28 cellular contexts compared by ENCODE assay signal in the genomic region with DNA sequence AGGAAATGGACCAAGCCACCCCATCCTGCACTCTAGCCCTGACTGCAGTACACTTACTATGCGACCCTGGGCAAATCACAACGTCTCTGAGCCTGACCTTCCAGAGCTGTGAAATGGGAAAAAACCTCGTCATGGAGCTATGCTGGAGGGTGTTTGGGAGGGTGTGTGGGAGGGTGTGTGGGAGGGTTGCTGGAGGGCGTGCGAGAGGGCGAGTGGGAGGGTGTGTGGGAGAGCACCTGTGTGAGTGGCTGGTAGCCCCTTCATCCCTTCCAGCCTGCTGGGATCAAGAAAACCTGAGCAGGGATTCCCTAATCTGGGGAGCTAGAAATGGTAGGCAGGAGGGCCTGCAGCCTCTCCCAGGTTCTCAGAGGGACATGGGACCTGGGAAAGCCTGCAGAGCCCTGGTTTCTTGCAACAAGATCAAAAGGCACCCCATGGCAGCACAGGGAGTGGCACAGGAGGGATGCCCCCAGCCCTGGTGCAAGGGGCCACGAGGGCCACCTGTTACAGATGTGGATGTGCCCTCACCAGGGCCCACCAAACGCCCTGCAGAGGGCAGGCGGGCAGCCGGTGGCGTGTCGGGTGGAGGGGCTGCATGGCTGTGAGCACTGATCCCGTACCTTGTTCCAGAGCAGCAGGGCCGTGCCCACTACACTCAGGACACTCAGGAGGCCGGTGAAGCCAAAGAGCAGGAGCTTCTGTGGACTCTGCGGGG. TPM values are rescaled to one million over a fixed set of nuclear protein-coding genes. Genes with fewer than 3 reads are reported as not detected.
"Had no signal": no experiment of that assay in that cellular context is flagged by ENCODE, and none has a peak within 500 bp of the region (broad histone marks: within the 10 kb centered on the region; RNA-seq: fewer than 3 reads in every experiment).

No MANE protein-coding gene starts in this region.

- H3K27ac Mint-ChIP-seq: mesothelial cell of epicardium; natural killer cell treated with Interleukin-12 subunit alpha and Interleukin-12 subunit beta and Interleukin-15 and Interleukin-18, amount 100 ng/mL, for 72 hours; stimulated activated effector memory CD8-positive, alpha-beta T cell treated with anti-CD3 and anti-CD28 coated beads, Interleukin-12 subunit alpha, Interleukin-12 subunit beta, amount 100 ng/mL, for 72 hours had no signal

- H3K27me3 ChIP-seq: dorsolateral prefrontal cortex, ovary, sigmoid colon, testis, upper lobe of left lung had no signal

- H3K4me1 Mint-ChIP-seq: immature natural killer cell; stimulated activated effector memory CD8-positive, alpha-beta T cell treated with anti-CD3 and anti-CD28 coated beads, Interleukin-12 subunit alpha, Interleukin-12 subunit beta, amount 100 ng/mL, for 72 hours had no signal

- H3K36me3 ChIP-seq: ovary, sigmoid colon, tibial artery had no signal

- H3K36me3 Mint-ChIP-seq: immature natural killer cell; mesothelial cell of epicardium; natural killer cell treated with Interleukin-12 subunit alpha and Interleukin-12 subunit beta and Interleukin-15 and Interleukin-18, amount 100 ng/mL, for 72 hours; stimulated activated effector memory CD8-positive, alpha-beta T cell treated with anti-CD3 and anti-CD28 coated beads, Interleukin-12 subunit alpha, Interleukin-12 subunit beta, amount 100 ng/mL, for 72 hours had no signal

- H3K27ac ChIP-seq: dorsolateral prefrontal cortex, ovary, psoas muscle, sigmoid colon, testis, tibial artery, upper lobe of left lung had no signal

- H3K4me3 Mint-ChIP-seq: immature natural killer cell; mesothelial cell of epicardium; naive B cell; natural killer cell treated with Interleukin-12 subunit alpha and Interleukin-12 subunit beta and Interleukin-15 and Interleukin-18, amount 100 ng/mL, for 72 hours; neural crest cell; stimulated activated effector memory CD8-positive, alpha-beta T cell treated with anti-CD3 and anti-CD28 coated beads, Interleukin-12 subunit alpha, Interleukin-12 subunit beta, amount 100 ng/mL, for 72 hours had no signal

- H3K27me3 Mint-ChIP-seq: naive B cell had no signal

- H3K9me3 ChIP-seq: mucosa of descending colon, ovary, psoas muscle, sigmoid colon, testis, tibial artery, upper lobe of left lung had no signal

- DNase-seq: dorsolateral prefrontal cortex; effector CD4-positive, alpha-beta T cell; hypothalamus; immature natural killer cell; islet precursor cell; kidney glomerular epithelial cell; mesenchymal stem cell; mucosa of descending colon; naive B cell; ovary; posterior cingulate gyrus; psoas muscle; sigmoid colon; stimulated activated CD4-positive, alpha-beta T cell treated with anti-CD3 and anti-CD28 coated beads, Interleukin-2, amount 100 ng/mL, for 24 hours; stimulated activated CD4-positive, alpha-beta T cell treated with anti-CD3 and anti-CD28 coated beads, Interleukin-4, amount 100 ng/mL, for 24 hours; stimulated activated naive CD8-positive, alpha-beta T cell treated with anti-CD3 and anti-CD28 coated beads, Interleukin-15, Interleukin-2, amounts not matched to agents 100 U/mL and 50 U/mL, for 24 hours; substantia nigra; testis; tibial artery; upper lobe of left lung had no signal

- H3K4me1 ChIP-seq: psoas muscle, testis, tibial artery, upper lobe of left lung had no signal

- H3K9me3 Mint-ChIP-seq: immature natural killer cell; mesothelial cell of epicardium; naive B cell; natural killer cell treated with Interleukin-12 subunit alpha and Interleukin-12 subunit beta and Interleukin-15 and Interleukin-18, amount 100 ng/mL, for 72 hours; neural crest cell; stimulated activated effector memory CD8-positive, alpha-beta T cell treated with anti-CD3 and anti-CD28 coated beads, Interleukin-12 subunit alpha, Interleukin-12 subunit beta, amount 100 ng/mL, for 72 hours had no signal

- ATAC-seq: left lobe of liver; mucosa of descending colon; natural killer cell treated with Interleukin-12 subunit alpha and Interleukin-12 subunit beta and Interleukin-15 and Interleukin-18, amount 100 ng/mL, for 72 hours; psoas muscle; right cardiac atrium; stimulated activated effector memory CD8-positive, alpha-beta T cell treated with anti-CD3 and anti-CD28 coated beads, Interleukin-12 subunit alpha, Interleukin-12 subunit beta, amount 100 ng/mL, for 72 hours; stimulated activated naive CD8-positive, alpha-beta T cell treated with anti-CD3 and anti-CD28 coated beads, Interleukin-15, Interleukin-2, amounts not matched to agents 100 U/mL and 50 U/mL, for 24 hours had no signal

- H3K4me3 ChIP-seq: dorsolateral prefrontal cortex, mucosa of descending colon, ovary, psoas muscle, sigmoid colon, testis, tibial artery, upper lobe of left lung had no signal

RNA-seq across cellular contexts. Expression of a gene that starts 23.2 kb away (rescaled TPM):
- total RNA-seq: fibroblast of villous mesenchyme, lung microvascular endothelial cell had no signal
